Comparison of ENCODE assay signal across 8 cellular contexts in the genomic region with DNA sequence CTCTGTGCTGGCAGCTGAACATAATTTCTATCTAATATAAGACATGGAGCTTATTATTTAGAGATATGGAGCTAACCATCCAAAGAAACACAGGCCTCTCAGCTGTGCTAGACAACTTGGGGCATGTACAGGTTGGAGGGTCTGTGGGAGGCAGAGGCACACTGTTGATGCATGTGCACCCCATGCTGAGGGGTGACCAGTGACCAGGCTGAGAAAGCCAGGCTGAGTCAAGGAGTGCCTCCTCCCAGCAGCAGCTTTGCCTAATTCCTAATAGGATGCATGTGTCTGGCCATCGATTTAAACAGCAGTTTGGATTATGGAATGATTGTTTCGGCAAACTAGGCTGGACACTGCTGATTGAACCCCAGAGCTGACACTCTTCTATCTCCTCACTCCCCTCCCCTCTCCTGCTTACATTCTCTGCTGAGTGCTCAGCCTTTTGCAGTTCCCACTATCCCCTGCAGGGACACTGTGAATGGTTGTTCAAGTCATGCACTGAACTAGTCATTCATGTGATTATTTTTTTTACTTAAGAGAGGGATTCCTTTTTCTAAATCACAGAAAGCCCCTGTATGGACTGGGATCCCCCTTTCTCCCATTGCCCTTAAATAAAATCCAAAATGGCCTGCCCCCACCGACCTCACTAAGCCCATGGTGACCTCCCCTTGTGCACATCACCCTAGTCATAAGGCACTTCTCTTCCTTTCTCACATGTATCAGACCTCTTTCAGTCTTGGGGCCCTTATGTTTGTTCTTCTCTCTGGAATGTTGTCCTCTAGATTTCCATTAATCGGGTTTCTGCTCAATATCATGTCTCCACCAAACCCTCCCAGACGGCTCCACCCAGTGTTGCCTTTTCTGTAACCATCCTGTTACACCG.
DNase-seq lines count a peak whose midpoint lies in the region; ATAC-seq, FAIRE-seq and TF ChIP-seq lines count a peak whose summit lies in the region.

No MANE protein-coding gene starts in this region.

- no peaks in the 10 kb centered on the region for H3K4me1 Mint-ChIP-seq in CD4-positive, alpha-beta T cell (ENCODE audit: low read depth)

- no peak overlapping the region for H3K4me2 ChIP-seq in smooth muscle cell

- FAIRE-seq in GM19239 (lab: Jason Lieb, UNC) = peak; percentile 62

- H3K4me3 Mint-ChIP-seq in CD4-positive, alpha-beta T cell = no peak overlapping the region

- 65% methylated on average over 6 of the region's 6 CpGs for WGBS in smooth muscle cell (ENCODE audit: low lambda C conversion rate)

- no peak overlapping the region for H3K27ac Mint-ChIP-seq in CD4-positive, alpha-beta T cell

- no peaks in the 10 kb centered on the region for H3K9me3 Mint-ChIP-seq in CD4-positive, alpha-beta T cell

- H3K27ac ChIP-seq in CD4-positive, alpha-beta T cell (ENCODE audit: low read depth, low read length) = no peak overlapping the region
- no peak overlapping the region for H3K27ac ChIP-seq in smooth muscle cell (ENCODE audit: low read depth)

- no peaks in the 10 kb centered on the region for H3K27me3 ChIP-seq in CD4-positive, alpha-beta T cell (ENCODE audit: control insufficient read depth, insufficient read depth, low read length)
- no peaks in the 10 kb centered on the region for H3K27me3 ChIP-seq in smooth muscle cell (ENCODE audit: low read depth)

- H3K36me3 Mint-ChIP-seq in CD4-positive, alpha-beta T cell (ENCODE audit: low read depth) = no peaks in the 10 kb centered on the region

- H4K20me1 ChIP-seq in smooth muscle cell (ENCODE audit: low read depth) = no peaks in the 10 kb centered on the region

- H3K79me2 ChIP-seq in smooth muscle cell (ENCODE audit: low read depth) = no peaks in the 10 kb centered on the region

- CTCF ChIA-PET in CD4-positive, alpha-beta T cell (lab: Charles Lee) = interaction anchor here (1.2 to 1.3 kb wide), 2 partner anchors 10 to 12 kb away, joined by 3 read pairs; no protein-coding TSS in a partner anchor

- no peak overlapping the region for H2AFZ ChIP-seq in smooth muscle cell (ENCODE audit: low read depth)

- H3F3A ChIP-seq in smooth muscle cell (ENCODE audit: low read depth) = peaks cover 5% of the 10 kb centered on the region

- ATAC-seq in CD4-positive, alpha-beta T cell (ENCODE audit: poor library complexity) = no peak
- ATAC-seq in GM19452 (IDR thresholded peaks at IDR 0.05; ENCODE audit: unreplicated experiment) (no peak), HG03175 (IDR thresholded peaks at IDR 0.05; ENCODE audit: unreplicated experiment) (no peak)

- H3K36me3 ChIP-seq in smooth muscle cell (ENCODE audit: low read depth) = no peaks in the 10 kb centered on the region

- intact Hi-C loops in CD4-positive, alpha-beta T cell (cut with DNase I, micrococcal nuclease) = no loop called here

- POLR2A ChIA-PET in CD4-positive, alpha-beta T cell (lab: Charles Lee) = no interaction called here

- no peak for DNase-seq in CD4-positive, alpha-beta T cell
- DNase-seq in GM19239 (ENCODE audit: insufficient read length, low spot score) (peak; percentile 36), SW480 (ENCODE audit: low spot score) (peak; percentile 26), fibroblast of peridontal ligament (ENCODE audit: extremely low read depth) (peak; percentile 51), smooth muscle cell (lab: John Stamatoyannopoulos, UW; ENCODE audit: unreplicated experiment) (no peak), T-helper 9 cell (no peak)

- H3K27me3 Mint-ChIP-seq in CD4-positive, alpha-beta T cell = peaks cover 7% of the 10 kb centered on the region

- peak; percentile 15 for TF ChIP-seq CTCF in CD4-positive, alpha-beta T cell (IDR thresholded peaks at IDR 0.05)
- TF ChIP-seq CTCF in smooth muscle cell (IDR thresholded peaks at IDR 0.05; ENCODE audit: borderline replicate concordance, insufficient read depth, poor library complexity, severe bottlenecking) = peak; percentile 45

- H3K9ac ChIP-seq in smooth muscle cell (ENCODE audit: low read depth) = no peak overlapping the region

- no peaks in the 10 kb centered on the region for H3K9me3 ChIP-seq in CD4-positive, alpha-beta T cell (ENCODE audit: control insufficient read depth, low read length)
- no peaks in the 10 kb centered on the region for H3K9me3 ChIP-seq in smooth muscle cell (replicated peaks; ENCODE audit: low read depth)

- no peaks in the 10 kb centered on the region for H3K4me1 ChIP-seq in smooth muscle cell (ENCODE audit: low read depth)

- no peak overlapping the region for H3K4me3 ChIP-seq in smooth muscle cell

Comparison
In these comparisons a context has a peak if more than half of its experiments do, and no peak if none do; other contexts are left out.
1. DNase-seq: peak in GM19239 (single experiment), SW480 (single experiment) and fibroblast of peridontal ligament (single experiment); none in CD4-positive, alpha-beta T cell (0 of 10), smooth muscle cell (single experiment) and T-helper 9 cell (single experiment).